8 cellular contexts compared by ENCODE assay signal in the genomic region with DNA sequence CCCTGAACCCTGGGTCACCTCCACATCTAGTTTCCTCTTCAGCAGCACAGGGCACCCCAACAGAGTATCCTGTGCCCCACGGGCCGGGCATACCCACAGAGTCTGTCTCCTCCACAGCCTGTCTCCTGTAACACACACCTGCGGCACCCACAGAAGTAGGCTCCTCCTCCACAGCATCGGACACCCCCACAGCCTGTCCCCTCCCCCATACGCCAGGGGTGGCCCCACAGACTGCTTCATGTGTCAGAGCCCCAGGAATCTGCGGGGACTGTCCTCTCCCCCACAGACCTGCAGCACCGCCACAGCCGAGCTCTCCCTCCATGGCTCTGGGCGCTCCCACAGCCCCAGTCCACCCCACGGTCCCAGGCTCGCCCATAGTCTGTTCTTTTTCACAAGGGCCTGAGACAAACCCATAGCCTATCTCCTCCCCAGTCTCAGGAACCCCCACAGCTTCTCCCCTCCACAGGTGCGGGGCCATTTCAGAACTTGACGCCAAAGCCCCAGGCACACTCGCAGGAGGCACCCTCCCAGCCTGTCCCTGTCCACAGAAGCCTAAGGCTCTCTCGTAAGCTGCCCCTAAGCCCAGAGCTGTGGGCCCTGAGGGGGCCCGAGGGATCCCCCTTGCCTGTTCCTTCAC. TPM values are rescaled to one million over a fixed set of nuclear protein-coding genes. Genes with fewer than 3 reads are reported as not detected.
A peak's percentile ranks its signal among the peaks of the same experiment; 100 is the strongest.
DNase-seq lines count a peak whose midpoint lies in the region; ATAC-seq and TF ChIP-seq lines count a peak whose summit lies in the region.

No MANE protein-coding gene starts in this region.

- no peak overlapping the region for H2BK12ac ChIP-seq in H9 (ENCODE audit: insufficient read length, low read depth, low read length)

- DNase-seq in H9 (no peak), right cardiac atrium (peak in 2 of 3 donors; percentile 47 to 60), midbrain (lab: John Stamatoyannopoulos, UW) (no peak)
- DNase-seq in activated CD4-positive, alpha-beta memory T cell treated with anti-CD3 and anti-CD28 coated beads, Interleukin-2, amount 10 ng/mL, durations not matched to agents 7 days and 5 days = no peak

- no peak overlapping the region for H4K5ac ChIP-seq in H9 (ENCODE audit: insufficient read length, low read depth, low read length)

- H3K14ac ChIP-seq in H9 (ENCODE audit: insufficient read depth, low read length) = no peak overlapping the region; the same call in 1 of the 2 replicates

- no peaks in the 10 kb centered on the region; the same call in 1 of the 2 replicates for H3K27me3 Mint-ChIP-seq in H9 (ENCODE audit: low read depth)
- no peaks in the 10 kb centered on the region for H3K27me3 Mint-ChIP-seq in activated CD4-positive, alpha-beta memory T cell treated with anti-CD3 and anti-CD28 coated beads, Interleukin-2, amount 10 ng/mL, durations not matched to agents 7 days and 5 days

- H3K36me3 ChIP-seq in skeletal muscle satellite cell (ENCODE audit: insufficient read depth, low read length) = peaks cover 21% of the 10 kb centered on the region

- H3K4me2 ChIP-seq in H9 (ENCODE audit: insufficient read depth, insufficient read length, low read length) (peak overlapping the region; percentile 99), skeletal muscle satellite cell (ENCODE audit: low read length) (peak overlapping the region; percentile 96)

- no peak overlapping the region for H2AFZ ChIP-seq in H9 (ENCODE audit: low read length)

- no peak overlapping the region for H2AK5ac ChIP-seq in H9 (ENCODE audit: insufficient read length, low read length)

- H3K9me3 ChIP-seq in H9 (ENCODE audit: control insufficient read depth, low read depth, low read length) (no peaks in the 10 kb centered on the region), right cardiac atrium (ENCODE audit: control insufficient read depth, low read length) (no peaks in the 10 kb centered on the region), skeletal muscle satellite cell (replicated peaks; ENCODE audit: low read length) (no peaks in the 10 kb centered on the region)

- POLR2A ChIA-PET in activated CD4-positive, alpha-beta memory T cell treated with anti-CD3 and anti-CD28 coated beads, Interleukin-2, amount 10 ng/mL, durations not matched to agents 7 days and 5 days (lab: Charles Lee) = interaction anchor here (0.9 to 4.4 kb wide), 6 partner anchors 11 to 1048 kb away, joined by 3 to 71 read pairs (median 8); partner anchors contain the start of genes C17orf100, MED31, RNASEK and TP53

- H3T11ph ChIP-seq in H9 (ENCODE audit: low read length) = no peak overlapping the region

- peak overlapping the region; percentile 4 for H3K9ac ChIP-seq in H9 (ENCODE audit: extremely low read depth, insufficient read length, low read length)
- peak overlapping the region; percentile 84 for H3K9ac ChIP-seq in skeletal muscle satellite cell (ENCODE audit: low read depth, low read length)

- no peaks in the 10 kb centered on the region for H3K79me1 ChIP-seq in H9 (ENCODE audit: insufficient read depth, low read depth, low read length, poor library complexity, severe bottlenecking)

- no CpG with 5 or more reads among the region's 16 CpGs for WGBS in H9 (ENCODE audit: extremely low coverage, insufficient read length, low lambda C conversion rate)
- 47% methylated on average over 16 of the region's 16 CpGs for WGBS in right cardiac atrium

- ATAC-seq in right cardiac atrium = no peak
- ATAC-seq in HG02623 (IDR thresholded peaks at IDR 0.05; ENCODE audit: unreplicated experiment) = no peak
- no peak for ATAC-seq in HG03280 (IDR thresholded peaks at IDR 0.05; ENCODE audit: unreplicated experiment)
- no peak for ATAC-seq in GM19397 (IDR thresholded peaks at IDR 0.05; ENCODE audit: unreplicated experiment)

- no peaks in the 10 kb centered on the region for H3K27me3 ChIP-seq in H9 (ENCODE audit: insufficient read depth, low read length)
- H3K27me3 ChIP-seq in right cardiac atrium (ENCODE audit: control insufficient read depth, insufficient read depth) = no peaks in the 10 kb centered on the region
- no peaks in the 10 kb centered on the region for H3K27me3 ChIP-seq in skeletal muscle satellite cell (ENCODE audit: control insufficient read depth, insufficient read depth, low read length)

- CTCF ChIA-PET in activated CD4-positive, alpha-beta memory T cell treated with anti-CD3 and anti-CD28 coated beads, Interleukin-2, amount 10 ng/mL, durations not matched to agents 7 days and 5 days (lab: Charles Lee) = interaction anchor here (1.2 to 1.5 kb wide), 3 partner anchors 27 to 169 kb away, joined by 3 to 6 read pairs (median 4); no protein-coding TSS in a partner anchor

- H3K4me1 Mint-ChIP-seq in H9 = peaks cover 15 to 20% of the 10 kb centered on the region in 2 experiments
- peaks cover 48% of the 10 kb centered on the region for H3K4me1 Mint-ChIP-seq in activated CD4-positive, alpha-beta memory T cell treated with anti-CD3 and anti-CD28 coated beads, Interleukin-2, amount 10 ng/mL, durations not matched to agents 7 days and 5 days

- H3K18ac ChIP-seq in H9 (ENCODE audit: insufficient read length, low read depth, low read length) = no peak overlapping the region

- H2BK20ac ChIP-seq in H9 (ENCODE audit: low read depth, low read length, poor library complexity, severe bottlenecking) = no peak overlapping the region

- no peak overlapping the region for H2BK15ac ChIP-seq in H9 (ENCODE audit: low read depth, low read length)

- H3K27ac ChIP-seq in H9 (ENCODE audit: insufficient read length, low read depth, low read length) (no peak overlapping the region), right cardiac atrium (ENCODE audit: low read length) (no peak overlapping the region)

- H3K4ac ChIP-seq in H9 (ENCODE audit: low read depth, low read length) = no peak overlapping the region

- H3K79me2 ChIP-seq in H9 (ENCODE audit: insufficient read depth, low read length) = peaks cover 2% of the 10 kb centered on the region; the same call in 1 of the 2 replicates

- peaks cover 8 to 25% (median 25%) of the 10 kb centered on the region in 3 experiments; a peak in 6 of 7 replicates for H3K36me3 Mint-ChIP-seq in H9 (ENCODE audit: insufficient read depth in 1 of 3, low read depth in 3 of 3)
- peaks cover 32% of the 10 kb centered on the region for H3K36me3 Mint-ChIP-seq in activated CD4-positive, alpha-beta memory T cell treated with anti-CD3 and anti-CD28 coated beads, Interleukin-2, amount 10 ng/mL, durations not matched to agents 7 days and 5 days (ENCODE audit: low read depth)

- no peak overlapping the region for H4K8ac ChIP-seq in H9 (replicated peaks; ENCODE audit: insufficient read length, low read depth, low read length)

- peak overlapping the region; percentile 91 to 94 for H3K4me3 Mint-ChIP-seq in H9
- H3K4me3 Mint-ChIP-seq in activated CD4-positive, alpha-beta memory T cell treated with anti-CD3 and anti-CD28 coated beads, Interleukin-2, amount 10 ng/mL, durations not matched to agents 7 days and 5 days = peak overlapping the region; percentile 88

- no peaks in the 10 kb centered on the region for H4K20me1 ChIP-seq in H9 (ENCODE audit: control insufficient read depth, insufficient read depth, insufficient read length)

- H3K4me3 ChIP-seq in right cardiac atrium (ENCODE audit: low read length) (peak overlapping the region; percentile 96), skeletal muscle satellite cell (ENCODE audit: low read length) (peak overlapping the region; percentile 81)

- H2BK5ac ChIP-seq in H9 (ENCODE audit: insufficient read length, low read length) = no peak overlapping the region

- intact Hi-C loops in right cardiac atrium (cut with DNase I) = no loop called here

- peak overlapping the region in 2 of 3 experiments; percentile 28 to 89; a peak in 2 of 7 replicates for H3K27ac Mint-ChIP-seq in H9
- H3K27ac Mint-ChIP-seq in activated CD4-positive, alpha-beta memory T cell treated with anti-CD3 and anti-CD28 coated beads, Interleukin-2, amount 10 ng/mL, durations not matched to agents 7 days and 5 days = peak overlapping the region; percentile 42

- H3K9me3 Mint-ChIP-seq in H9 = no peaks in the 10 kb centered on the region
- H3K9me3 Mint-ChIP-seq in activated CD4-positive, alpha-beta memory T cell treated with anti-CD3 and anti-CD28 coated beads, Interleukin-2, amount 10 ng/mL, durations not matched to agents 7 days and 5 days = no peaks in the 10 kb centered on the region

- H2BK120ac ChIP-seq in H9 (ENCODE audit: low read depth, low read length, poor library complexity, severe bottlenecking) = no peak overlapping the region

- peaks cover 18% of the 10 kb centered on the region for H3K23me2 ChIP-seq in H9 (ENCODE audit: insufficient read length, low read depth, low read length, poor library complexity, severe bottlenecking)

- TF ChIP-seq CTCF in H9 (conservative IDR thresholded peaks at IDR 0.05) = no peak

- H4K91ac ChIP-seq in H9 (ENCODE audit: insufficient read length, low read depth, low read length) = no peak overlapping the region

- no peak overlapping the region for H3K56ac ChIP-seq in H9 (ENCODE audit: insufficient read length, low read depth, low read length)

- no peak overlapping the region for H3K23ac ChIP-seq in H9 (ENCODE audit: insufficient read length, low read depth, low read length)

- H3K4me1 ChIP-seq in H9 (ENCODE audit: insufficient read depth, low read length) (no peaks in the 10 kb centered on the region), right cardiac atrium (ENCODE audit: control insufficient read depth, insufficient read depth, low read length) (no peaks in the 10 kb centered on the region), skeletal muscle satellite cell (ENCODE audit: control insufficient read depth, insufficient read depth, low read length) (peaks cover 35% of the 10 kb centered on the region)

RNA-seq across cellular contexts. Expression of gene KIAA0753, which starts 1.4 kb away (rescaled TPM):
- total RNA-seq in H9 (2021) = 37.2 and 37.4 TPM in 2 replicates
- total RNA-seq in activated CD4-positive, alpha-beta memory T cell treated with anti-CD3 and anti-CD28 coated beads, Interleukin-2, amount 10 ng/mL, durations not matched to agents 7 days and 5 days = 10 to 100 TPM; 13.0 to 14.6 TPM
- total RNA-seq in right cardiac atrium = 1 to 10 TPM; 5.8 to 9.0 (median 6.6) TPM
- 2.9 TPM for polyA plus RNA-seq in right cardiac atrium
- 10.7 and 16.2 TPM in 2 replicates for total RNA-seq in skeletal muscle satellite cell (2012; rRNA removed)

RNA-seq across cellular contexts. Expression of gene TXNDC17, which starts 1.7 kb away (rescaled TPM):
- total RNA-seq in H9 (2021) (170 and 188 TPM in 2 replicates), right cardiac atrium (10 to 100 TPM; 40.3 to 52.6 (median 47.1) TPM)
- total RNA-seq in activated CD4-positive, alpha-beta memory T cell treated with anti-CD3 and anti-CD28 coated beads, Interleukin-2, amount 10 ng/mL, durations not matched to agents 7 days and 5 days = 10 to 100 TPM; 70.6 to 71.1 TPM
- 129 TPM for polyA plus RNA-seq in right cardiac atrium
- 159 and 173 TPM in 2 replicates for total RNA-seq in skeletal muscle satellite cell (2012; rRNA removed)

RNA-seq across cellular contexts. Expression of gene MED31, which starts 12.3 kb away (rescaled TPM):
- total RNA-seq in H9 (2021) (9.1 and 11.8 TPM in 2 replicates), right cardiac atrium (10 to 100 TPM; 14.0 to 20.4 (median 15.7) TPM)
- 10 to 100 TPM; 26.0 to 26.3 TPM for total RNA-seq in activated CD4-positive, alpha-beta memory T cell treated with anti-CD3 and anti-CD28 coated beads, Interleukin-2, amount 10 ng/mL, durations not matched to agents 7 days and 5 days
- polyA plus RNA-seq in right cardiac atrium = 24.1 TPM
- total RNA-seq in skeletal muscle satellite cell (2012; rRNA removed) = 8.6 and 8.7 TPM in 2 replicates

RNA-seq across cellular contexts. Expression of gene C17orf100, which starts 12.4 kb away (rescaled TPM):
- total RNA-seq in H9 (2021) = 0.70 and 1.1 TPM in 2 replicates
- total RNA-seq in activated CD4-positive, alpha-beta memory T cell treated with anti-CD3 and anti-CD28 coated beads, Interleukin-2, amount 10 ng/mL, durations not matched to agents 7 days and 5 days = 1 to 10 TPM; 1.1 to 1.9 TPM
- under 1 TPM; 0.47 to 0.91 (median 0.63) TPM for total RNA-seq in right cardiac atrium
- polyA plus RNA-seq in right cardiac atrium = 1.0 TPM
- total RNA-seq in skeletal muscle satellite cell (2012; rRNA removed) = 0.44 and 0.76 TPM in 2 replicates

Comparison
In these comparisons a context has a peak if more than half of its experiments do, and no peak if none do; other contexts are left out.
1. DNase-seq: peak in right cardiac atrium (2 of 3); none in H9 (single experiment), activated CD4-positive, alpha-beta memory T cell treated with anti-CD3 and anti-CD28 coated beads, Interleukin-2, amount 10 ng/mL, durations not matched to agents 7 days and 5 days (single experiment) and midbrain (single experiment).